In the genomic region with DNA sequence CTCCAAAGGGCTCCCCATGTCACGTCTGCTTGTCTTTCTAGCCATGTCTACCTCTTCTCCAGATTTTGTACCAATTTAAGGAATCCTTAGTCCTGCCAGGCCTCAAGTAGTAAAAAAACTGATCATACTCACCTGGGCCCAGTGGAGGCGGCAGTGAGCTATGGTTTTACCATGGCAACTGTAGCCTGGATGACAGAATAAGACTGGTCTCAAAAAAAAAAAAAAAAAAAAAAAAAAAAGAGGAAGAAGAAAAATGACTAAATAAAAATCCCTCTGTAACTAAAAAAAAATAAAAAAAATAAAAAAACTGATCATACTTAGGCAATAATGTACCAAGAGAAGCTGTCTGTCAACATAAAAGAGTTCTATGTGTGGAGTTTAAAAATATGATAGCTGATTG, we compare ENCODE assay signal across 10 cellular contexts.
DNase-seq lines count a peak whose midpoint lies in the region; ATAC-seq and TF ChIP-seq lines count a peak whose summit lies in the region.
"Had no signal": no experiment of that assay in that cellular context is flagged by ENCODE, and none has a peak within 500 bp of the region (broad histone marks: within the 10 kb centered on the region; RNA-seq: fewer than 3 reads in every experiment).

No MANE protein-coding gene starts in this region.

- H3K4me1 ChIP-seq in OCI-LY1 (ENCODE audit: insufficient read depth, low read length, severe bottlenecking) = no peaks in the 10 kb centered on the region

- no peak overlapping the region for H3K4me3 ChIP-seq in OCI-LY1 (ENCODE audit: low read depth, low read length, poor library complexity, severe bottlenecking)

- no peaks in the 10 kb centered on the region for H3F3A ChIP-seq in OCI-LY1 (ENCODE audit: insufficient read depth, low read length)

- H3K4me2 ChIP-seq in OCI-LY1 (ENCODE audit: low read length) = no peak overlapping the region

- no peaks in the 10 kb centered on the region for H3K9me3 ChIP-seq in OCI-LY1 (ENCODE audit: low read length)

- no peaks in the 10 kb centered on the region for H3K27me3 ChIP-seq in OCI-LY1 (ENCODE audit: insufficient read depth, low read length)

- intact Hi-C loops in CD14-positive monocyte (cut with micrococcal nuclease) = no loop called here
- intact Hi-C loops in Right ventricle myocardium superior (cut with DNase I) = no loop called here

- no peaks in the 10 kb centered on the region for H3K79me2 ChIP-seq in OCI-LY1 (ENCODE audit: insufficient read depth, low read length)

- no peaks in the 10 kb centered on the region for H3K36me3 Mint-ChIP-seq in CD14-positive monocyte
- H3K36me3 Mint-ChIP-seq: activated naive CD4-positive, alpha-beta T cell treated with anti-CD3 and anti-CD28 coated beads, Interleukin-2, amount 50 U/mL, for 24 hours had no signal

- H3K9me3 Mint-ChIP-seq in CD14-positive monocyte = peaks cover 0 to 4% (median 0%) of the 10 kb centered on the region in 7 donors
- H3K9me3 Mint-ChIP-seq: activated naive CD4-positive, alpha-beta T cell treated with anti-CD3 and anti-CD28 coated beads, Interleukin-2, amount 50 U/mL, for 24 hours had no signal

- no peak overlapping the region for H3K27ac ChIP-seq in OCI-LY1 (ENCODE audit: low read depth, low read length, poor library complexity, severe bottlenecking)

- no peaks in the 10 kb centered on the region for H3K36me3 ChIP-seq in OCI-LY1 (ENCODE audit: insufficient read depth, low read length)

- no peaks in the 10 kb centered on the region; the same call in 1 of the 2 replicates for H3K9me2 ChIP-seq in OCI-LY1 (ENCODE audit: low read depth, low read length)

- no peak overlapping the region for H2AFZ ChIP-seq in OCI-LY1 (ENCODE audit: low read length)

- ATAC-seq in GM18870 (IDR thresholded peaks at IDR 0.05; ENCODE audit: unreplicated experiment) (peak; percentile 96), HG02981 (IDR thresholded peaks at IDR 0.05; ENCODE audit: unreplicated experiment) (peak; percentile 99), Right ventricle myocardium superior (ENCODE audit: poor library complexity) (no peak)

- no peaks in the 10 kb centered on the region for H4K20me1 ChIP-seq in OCI-LY1 (ENCODE audit: insufficient read depth, low read length)

- no peak overlapping the region for H3K9ac ChIP-seq in OCI-LY1 (ENCODE audit: low read length)

- DNase-seq in CD14-positive monocyte (ENCODE audit: low spot score) (peak; percentile 48), iPS-NIHi7 (ENCODE audit: extremely low spot score) (peak; percentile 31), Right ventricle myocardium superior (no peak), NCI-H510A (lab: John Stamatoyannopoulos, UW) (no peak), globus pallidus (ENCODE audit: low spot score) (no peak)

- peaks cover 0 to 1% (median 1%) of the 10 kb centered on the region in 3 donors for H3K27me3 Mint-ChIP-seq in CD14-positive monocyte (ENCODE audit: low read depth in 3 of 3)
- H3K27me3 Mint-ChIP-seq: activated naive CD4-positive, alpha-beta T cell treated with anti-CD3 and anti-CD28 coated beads, Interleukin-2, amount 50 U/mL, for 24 hours had no signal

- peak; percentile 37 for TF ChIP-seq CTCF in CD14-positive monocyte (IDR thresholded peaks at IDR 0.05)
- TF ChIP-seq CTCF in OCI-LY1 (IDR thresholded peaks at IDR 0.05; ENCODE audit: low read length) = peak; percentile 51

- no peak overlapping the region for H3K4me3 Mint-ChIP-seq in CD14-positive monocyte
- H3K4me3 Mint-ChIP-seq: activated naive CD4-positive, alpha-beta T cell treated with anti-CD3 and anti-CD28 coated beads, Interleukin-2, amount 50 U/mL, for 24 hours; neural crest cell had no signal

- H3K4me1 Mint-ChIP-seq in CD14-positive monocyte = peaks cover 1% of the 10 kb centered on the region
- H3K4me1 Mint-ChIP-seq: neural crest cell had no signal

- no peak overlapping the region for H3K27ac Mint-ChIP-seq in CD14-positive monocyte
- H3K27ac Mint-ChIP-seq: activated naive CD4-positive, alpha-beta T cell treated with anti-CD3 and anti-CD28 coated beads, Interleukin-2, amount 50 U/mL, for 24 hours had no signal

Comparison
In these comparisons a context has a peak if more than half of its experiments do, and no peak if none do; other contexts are left out.
1. DNase-seq: peak in CD14-positive monocyte (single experiment) and iPS-NIHi7 (single experiment); none in Right ventricle myocardium superior (single experiment), NCI-H510A (single experiment) and globus pallidus (single experiment).